In the genomic region with DNA sequence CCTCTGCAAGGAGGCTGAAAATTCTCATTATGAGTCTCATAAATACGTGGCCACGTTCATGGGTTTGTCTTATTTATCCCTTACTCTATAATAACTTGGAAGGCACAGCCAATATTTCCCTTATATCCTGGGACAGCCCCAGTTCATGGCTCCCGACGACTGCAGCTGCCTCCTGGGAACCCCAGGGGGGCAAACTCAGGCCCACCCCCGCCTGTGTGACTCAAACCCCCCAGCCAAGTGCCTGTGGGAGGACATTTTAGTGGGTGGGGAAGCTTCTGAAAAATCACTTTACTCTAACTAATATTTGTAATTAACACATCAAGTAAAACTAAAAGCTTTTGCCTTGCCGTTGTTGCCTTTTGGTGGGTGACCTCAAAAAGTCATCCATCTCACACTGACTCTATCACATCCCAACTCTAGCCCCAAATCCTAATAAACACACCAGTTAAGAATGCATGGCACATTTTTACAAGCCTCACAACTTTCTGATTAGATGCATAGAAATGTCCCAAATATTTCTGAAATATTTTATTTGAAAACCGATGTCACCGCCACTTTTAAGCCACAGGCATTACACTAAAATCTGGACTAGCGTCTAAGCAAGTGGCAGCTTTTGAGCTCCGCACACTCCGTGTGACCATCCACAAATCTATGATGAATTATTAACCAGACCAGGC, we compare ENCODE assay signal across 1 cellular context.
TF ChIP-seq lines count a peak whose summit lies in the region.

No MANE protein-coding gene starts in this region.

TF ChIP-seq in GM23338, 12 proteins besides CTCF, POLR2A, EP300 and RAD21 (continued from another document):
- TF ChIP-seq, protein P1, sequence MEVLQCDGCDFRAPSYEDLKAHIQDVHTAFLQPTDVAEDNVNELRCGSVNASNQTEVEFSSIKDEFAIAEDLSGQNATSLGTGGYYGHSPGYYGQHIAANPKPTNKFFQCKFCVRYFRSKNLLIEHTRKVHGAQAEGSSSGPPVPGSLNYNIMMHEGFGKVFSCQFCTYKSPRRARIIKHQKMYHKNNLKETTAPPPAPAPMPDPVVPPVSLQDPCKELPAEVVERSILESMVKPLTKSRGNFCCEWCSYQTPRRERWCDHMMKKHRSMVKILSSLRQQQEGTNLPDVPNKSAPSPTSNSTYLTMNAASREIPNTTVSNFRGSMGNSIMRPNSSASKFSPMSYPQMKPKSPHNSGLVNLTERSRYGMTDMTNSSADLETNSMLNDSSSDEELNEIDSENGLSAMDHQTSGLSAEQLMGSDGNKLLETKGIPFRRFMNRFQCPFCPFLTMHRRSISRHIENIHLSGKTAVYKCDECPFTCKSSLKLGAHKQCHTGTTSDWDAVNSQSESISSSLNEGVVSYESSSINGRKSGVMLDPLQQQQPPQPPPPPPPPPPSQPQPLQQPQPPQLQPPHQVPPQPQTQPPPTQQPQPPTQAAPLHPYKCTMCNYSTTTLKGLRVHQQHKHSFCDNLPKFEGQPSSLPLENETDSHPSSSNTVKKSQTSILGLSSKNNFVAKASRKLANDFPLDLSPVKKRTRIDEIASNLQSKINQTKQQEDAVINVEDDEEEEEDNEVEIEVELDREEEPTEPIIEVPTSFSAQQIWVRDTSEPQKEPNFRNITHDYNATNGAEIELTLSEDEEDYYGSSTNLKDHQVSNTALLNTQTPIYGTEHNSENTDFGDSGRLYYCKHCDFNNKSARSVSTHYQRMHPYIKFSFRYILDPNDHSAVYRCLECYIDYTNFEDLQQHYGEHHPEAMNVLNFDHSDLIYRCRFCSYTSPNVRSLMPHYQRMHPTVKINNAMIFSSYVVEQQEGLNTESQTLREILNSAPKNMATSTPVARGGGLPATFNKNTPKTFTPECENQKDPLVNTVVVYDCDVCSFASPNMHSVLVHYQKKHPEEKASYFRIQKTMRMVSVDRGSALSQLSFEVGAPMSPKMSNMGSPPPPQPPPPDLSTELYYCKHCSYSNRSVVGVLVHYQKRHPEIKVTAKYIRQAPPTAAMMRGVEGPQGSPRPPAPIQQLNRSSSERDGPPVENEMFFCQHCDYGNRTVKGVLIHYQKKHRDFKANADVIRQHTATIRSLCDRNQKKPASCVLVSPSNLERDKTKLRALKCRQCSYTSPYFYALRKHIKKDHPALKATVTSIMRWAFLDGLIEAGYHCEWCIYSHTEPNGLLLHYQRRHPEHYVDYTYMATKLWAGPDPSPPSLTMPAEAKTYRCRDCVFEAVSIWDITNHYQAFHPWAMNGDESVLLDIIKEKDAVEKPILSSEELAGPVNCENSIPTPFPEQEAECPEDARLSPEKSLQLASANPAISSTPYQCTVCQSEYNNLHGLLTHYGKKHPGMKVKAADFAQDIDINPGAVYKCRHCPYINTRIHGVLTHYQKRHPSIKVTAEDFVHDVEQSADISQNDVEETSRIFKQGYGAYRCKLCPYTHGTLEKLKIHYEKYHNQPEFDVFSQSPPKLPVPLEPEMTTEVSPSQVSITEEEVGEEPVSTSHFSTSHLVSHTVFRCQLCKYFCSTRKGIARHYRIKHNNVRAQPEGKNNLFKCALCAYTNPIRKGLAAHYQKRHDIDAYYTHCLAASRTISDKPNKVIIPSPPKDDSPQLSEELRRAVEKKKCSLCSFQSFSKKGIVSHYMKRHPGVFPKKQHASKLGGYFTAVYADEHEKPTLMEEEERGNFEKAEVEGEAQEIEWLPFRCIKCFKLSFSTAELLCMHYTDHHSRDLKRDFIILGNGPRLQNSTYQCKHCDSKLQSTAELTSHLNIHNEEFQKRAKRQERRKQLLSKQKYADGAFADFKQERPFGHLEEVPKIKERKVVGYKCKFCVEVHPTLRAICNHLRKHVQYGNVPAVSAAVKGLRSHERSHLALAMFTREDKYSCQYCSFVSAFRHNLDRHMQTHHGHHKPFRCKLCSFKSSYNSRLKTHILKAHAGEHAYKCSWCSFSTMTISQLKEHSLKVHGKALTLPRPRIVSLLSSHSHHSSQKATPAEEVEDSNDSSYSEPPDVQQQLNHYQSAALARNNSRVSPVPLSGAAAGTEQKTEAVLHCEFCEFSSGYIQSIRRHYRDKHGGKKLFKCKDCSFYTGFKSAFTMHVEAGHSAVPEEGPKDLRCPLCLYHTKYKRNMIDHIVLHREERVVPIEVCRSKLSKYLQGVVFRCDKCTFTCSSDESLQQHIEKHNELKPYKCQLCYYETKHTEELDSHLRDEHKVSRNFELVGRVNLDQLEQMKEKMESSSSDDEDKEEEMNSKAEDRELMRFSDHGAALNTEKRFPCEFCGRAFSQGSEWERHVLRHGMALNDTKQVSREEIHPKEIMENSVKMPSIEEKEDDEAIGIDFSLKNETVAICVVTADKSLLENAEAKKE (CRISPR knock-in tag; IDR thresholded peaks at IDR 0.05): no peak
